In genomic region chr2:235267251-235267650, GRCh38 we compare ENCODE assay signal across 1 cellular context.
TF ChIP-seq lines count a peak whose summit lies in the region.

No MANE protein-coding gene starts in this region.

TF ChIP-seq in H1, 55 proteins besides CTCF, POLR2A, EP300 and RAD21:
- TF ChIP-seq RNF2 (IDR thresholded peaks at IDR 0.05; ENCODE audit: borderline replicate concordance, low read depth, low read length, missing control alignments, poor library complexity, severe bottlenecking) (no peak), HDAC6 (IDR thresholded peaks at IDR 0.05; ENCODE audit: low read depth, low read length) (no peak), TEAD4 (IDR thresholded peaks at IDR 0.05; ENCODE audit: low read depth, low read length) (no peak), EGR1 (IDR thresholded peaks at IDR 0.05; ENCODE audit: borderline replicate concordance, low read depth, low read length) (no peak), NANOG (IDR thresholded peaks at IDR 0.05; ENCODE audit: insufficient read depth, low read depth, low read length, poor library complexity, severe bottlenecking) (no peak), NRF1 (IDR thresholded peaks at IDR 0.05; ENCODE audit: low read depth, low read length) (no peak), CREB1 (IDR thresholded peaks at IDR 0.05) (no peak), CHD2 (IDR thresholded peaks at IDR 0.05; ENCODE audit: low read length) (no peak), SIX5 (IDR thresholded peaks at IDR 0.05; ENCODE audit: low read depth, low read length) (no peak)
